ENCODE assay signal across 2 cellular contexts in genomic region chr4:88742561-88742960, GRCh38.
TF ChIP-seq lines count a peak whose summit lies in the region.

No MANE protein-coding gene starts in this region.

TF ChIP-seq in IMR-90, 13 proteins besides CTCF, POLR2A, EP300 and RAD21:
- TF ChIP-seq MXI1 (IDR thresholded peaks at IDR 0.05; ENCODE audit: borderline replicate concordance, low read depth, low read length), result no peak
- no peak for TF ChIP-seq MAZ (IDR thresholded peaks at IDR 0.05; ENCODE audit: borderline replicate concordance, low read depth, low read length)
- TF ChIP-seq FOS (IDR thresholded peaks at IDR 0.05; ENCODE audit: low read depth, low read length), result no peak
- TF ChIP-seq SMC3 (IDR thresholded peaks at IDR 0.05; ENCODE audit: low read depth, low read length), result no peak
- TF ChIP-seq NFE2L2 (IDR thresholded peaks at IDR 0.05; ENCODE audit: low read depth, low read length), result no peak

TF ChIP-seq in endothelial cell of umbilical vein, 7 proteins besides CTCF, POLR2A, EP300 and RAD21:
- no peak for TF ChIP-seq POLR2AphosphoS5 (IDR thresholded peaks at IDR 0.05; ENCODE audit: insufficient read depth, low read depth, low read length)
- TF ChIP-seq FOS (IDR thresholded peaks at IDR 0.05; ENCODE audit: borderline replicate concordance, insufficient read depth, low read length), result no peak
- TF ChIP-seq MAX (IDR thresholded peaks at IDR 0.05; ENCODE audit: insufficient read depth, insufficient read length), result no peak
- TF ChIP-seq EZH2 (IDR thresholded peaks at IDR 0.05; ENCODE audit: borderline replicate concordance, low read depth, low read length, severe bottlenecking), result no peak
- TF ChIP-seq MYC (IDR thresholded peaks at IDR 0.05; ENCODE audit: low read depth, low read length), result no peak
- no peak for TF ChIP-seq JUN (IDR thresholded peaks at IDR 0.05; ENCODE audit: borderline replicate concordance, insufficient read depth, insufficient read length, low read depth)
- no peak for TF ChIP-seq GATA2 (IDR thresholded peaks at IDR 0.05; ENCODE audit: insufficient read depth, insufficient read length, low read depth, low read length)
